In genomic region chr22:34416321-34416900, GRCh38 we compare ENCODE assay signal across 21 cellular contexts.
"Had no signal": no experiment of that assay in that cellular context is flagged by ENCODE, and none has a peak within 500 bp of the region (broad histone marks: within the 10 kb centered on the region; RNA-seq: fewer than 3 reads in every experiment).

No MANE protein-coding gene starts in this region.

- H3K27me3 Mint-ChIP-seq: activated CD4-positive, alpha-beta memory T cell treated with anti-CD3 and anti-CD28 coated beads, Interleukin-2, amount 10 ng/mL, durations not matched to agents 7 days and 5 days; central memory CD8-positive, alpha-beta T cell; naive thymus-derived CD8-positive, alpha-beta T cell; stimulated activated naive B cell treated with anti-CD40 and anti-IgM and Interleukin-4, amounts not matched to agents 10 μg/mL and 1 μg/mL and 100 μg/mL, for 72 hours had no signal

- H3K4me3 Mint-ChIP-seq: activated CD4-positive, alpha-beta memory T cell treated with anti-CD3 and anti-CD28 coated beads, Interleukin-2, amount 10 ng/mL, durations not matched to agents 7 days and 5 days; central memory CD8-positive, alpha-beta T cell; naive thymus-derived CD8-positive, alpha-beta T cell; stimulated activated naive B cell treated with anti-CD40 and anti-IgM and Interleukin-4, amounts not matched to agents 10 μg/mL and 1 μg/mL and 100 μg/mL, for 72 hours had no signal

- ATAC-seq: activated CD4-positive, CD25-positive, alpha-beta regulatory T cell treated with anti-CD3 and anti-CD28 coated beads, Interleukin-2, amount 50 U/mL, for 24 hours; activated naive CD4-positive, alpha-beta T cell treated with anti-CD3 and anti-CD28 coated beads, Interleukin-2, amount 50 U/mL, for 72 hours; left cardiac atrium; naive thymus-derived CD8-positive, alpha-beta T cell; stimulated activated naive B cell treated with anti-CD40 and anti-IgM and Interleukin-4, amounts not matched to agents 10 μg/mL and 1 μg/mL and 100 μg/mL, for 72 hours had no signal

- H3K36me3 Mint-ChIP-seq: activated naive CD4-positive, alpha-beta T cell treated with anti-CD3 and anti-CD28 coated beads, Interleukin-2, amount 50 U/mL, for 72 hours; naive thymus-derived CD8-positive, alpha-beta T cell; stimulated activated naive B cell treated with anti-CD40 and anti-IgM and Interleukin-4, amounts not matched to agents 10 μg/mL and 1 μg/mL and 100 μg/mL, for 72 hours had no signal

- H3K4me1 Mint-ChIP-seq: activated CD4-positive, alpha-beta memory T cell treated with anti-CD3 and anti-CD28 coated beads, Interleukin-2, amount 10 ng/mL, durations not matched to agents 7 days and 5 days; central memory CD8-positive, alpha-beta T cell; naive thymus-derived CD8-positive, alpha-beta T cell; stimulated activated naive B cell treated with anti-CD40 and anti-IgM and Interleukin-4, amounts not matched to agents 10 μg/mL and 1 μg/mL and 100 μg/mL, for 72 hours had no signal

- H3K36me3 ChIP-seq: right atrium auricular region, stomach, tibial nerve had no signal

- H3K27ac ChIP-seq: epithelial cell of prostate, right atrium auricular region, stomach, tibial nerve, VCaP had no signal

- H3K4me3 ChIP-seq: right atrium auricular region, stomach, tibial nerve had no signal

- H3K9me3 ChIP-seq: right atrium auricular region, stomach, tibial nerve had no signal

- H3K4me1 ChIP-seq: right atrium auricular region, stomach, tibial nerve had no signal

- H3K27ac Mint-ChIP-seq: activated CD4-positive, alpha-beta memory T cell treated with anti-CD3 and anti-CD28 coated beads, Interleukin-2, amount 10 ng/mL, durations not matched to agents 7 days and 5 days; activated naive CD4-positive, alpha-beta T cell treated with anti-CD3 and anti-CD28 coated beads, Interleukin-2, amount 50 U/mL, for 72 hours; naive thymus-derived CD8-positive, alpha-beta T cell; stimulated activated naive B cell treated with anti-CD40 and anti-IgM and Interleukin-4, amounts not matched to agents 10 μg/mL and 1 μg/mL and 100 μg/mL, for 72 hours had no signal

- DNase-seq: activated CD4-positive, alpha-beta memory T cell treated with anti-CD3 and anti-CD28 coated beads, Interleukin-2, amount 10 ng/mL, durations not matched to agents 7 days and 5 days; activated CD4-positive, alpha-beta T cell treated with anti-CD3 and anti-CD28 coated beads for 48 hours; activated naive CD4-positive, alpha-beta T cell; activated T-cell treated with anti-CD3 and anti-CD28 coated beads, Interleukin-2, amount 50 U/mL, for 48 hours; dermis blood vessel endothelial cell; effector CD4-positive, alpha-beta T cell; left cardiac atrium; midbrain; naive thymus-derived CD8-positive, alpha-beta T cell; stimulated activated CD4-positive, alpha-beta T cell treated with anti-CD3 and anti-CD28 coated beads, Interleukin-15, amount 100 ng/mL, for 24 hours; stimulated activated CD4-positive, alpha-beta T cell treated with anti-CD3 and anti-CD28 coated beads, Interleukin-2, amount 100 ng/mL, for 24 hours; stimulated activated naive B cell treated with anti-CD40 and anti-IgM and Interleukin-4, amounts not matched to agents 10 μg/mL and 1 μg/mL and 100 μg/mL, for 72 hours; stomach; T-helper 9 cell had no signal

- H3K27me3 ChIP-seq: right atrium auricular region, stomach, tibial nerve had no signal
